ENCODE assay signal across 14 cellular contexts in genomic region chr21:16309250-16309971, GRCh38.
DNase-seq lines count a peak whose midpoint lies in the region; ATAC-seq, FAIRE-seq and TF ChIP-seq lines count a peak whose summit lies in the region.
"Had no signal": no experiment of that assay in that cellular context is flagged by ENCODE, and none has a peak within 500 bp of the region (broad histone marks: within the 10 kb centered on the region; RNA-seq: fewer than 3 reads in every experiment).

No MANE protein-coding gene starts in this region.

- TF ChIP-seq CTCF in C4-2B (conservative IDR thresholded peaks at IDR 0.05): no peak
- no peak for TF ChIP-seq CTCF in astrocyte of the cerebellum (IDR thresholded peaks at IDR 0.05; ENCODE audit: low read depth, low read length, missing control alignments)
- no peak for TF ChIP-seq CTCF in D721Med (IDR thresholded peaks at IDR 0.05; ENCODE audit: insufficient read depth, missing control alignments)

- H3K4me3 ChIP-seq in astrocyte of the cerebellum (ENCODE audit: low read depth, low read length): peak overlapping the region; percentile 18
- H3K4me3 ChIP-seq: skin epidermis, transverse colon had no signal

- in situ Hi-C loops in astrocyte of the cerebellum (cut with HindIII; ENCODE audit: low sequenced_read_pairs): no loop called here

- DNase-seq in astrocyte of the cerebellum (ENCODE audit: low read depth) (peak; percentile 79), head of caudate nucleus (peak in 22 of 42 donors; percentile 10 to 68 (median 32)), pons (ENCODE audit: low spot score) (peak; percentile 79), D721Med (ENCODE audit: insufficient read length, low spot score) (no peak)
- no peak for DNase-seq in stimulated activated CD8-positive, alpha-beta memory T cell treated with anti-CD3 and anti-CD28 coated beads, Interleukin-4, amount 100 ng/mL, for 48 hours
- DNase-seq: ACHN; activated naive CD4-positive, alpha-beta T cell treated with anti-CD3 and anti-CD28 coated beads for 36 hours; cortex of kidney; NCI-H2081 treated with DMSO at 0.1 percent for 48 hours; transverse colon had no signal

- ATAC-seq in GM18867 (IDR thresholded peaks at IDR 0.05; ENCODE audit: unreplicated experiment) (no peak), HG03457 (IDR thresholded peaks at IDR 0.05; ENCODE audit: unreplicated experiment) (no peak)

- peak overlapping the region; percentile 100 for H3K27ac ChIP-seq in C4-2B
- H3K27ac ChIP-seq: transverse colon had no signal

- intact Hi-C loops in head of caudate nucleus (cut with DNase I): loop anchor here (10.0 kb wide), 1 partner anchor 115 kb away; no protein-coding TSS in a partner anchor

- no peak for FAIRE-seq in D721Med (lab: Jason Lieb, UNC)

Comparison
In these comparisons a context has a peak if more than half of its experiments do, and no peak if none do; other contexts are left out.
1. DNase-seq: peak in astrocyte of the cerebellum (single experiment), head of caudate nucleus (22 of 42) and pons (single experiment); none in stimulated activated CD8-positive, alpha-beta memory T cell treated with anti-CD3 and anti-CD28 coated beads, Interleukin-4, amount 100 ng/mL, for 48 hours (single experiment) and D721Med (single experiment).